Comparison of ENCODE assay signal across 10 cellular contexts in the genomic region with DNA sequence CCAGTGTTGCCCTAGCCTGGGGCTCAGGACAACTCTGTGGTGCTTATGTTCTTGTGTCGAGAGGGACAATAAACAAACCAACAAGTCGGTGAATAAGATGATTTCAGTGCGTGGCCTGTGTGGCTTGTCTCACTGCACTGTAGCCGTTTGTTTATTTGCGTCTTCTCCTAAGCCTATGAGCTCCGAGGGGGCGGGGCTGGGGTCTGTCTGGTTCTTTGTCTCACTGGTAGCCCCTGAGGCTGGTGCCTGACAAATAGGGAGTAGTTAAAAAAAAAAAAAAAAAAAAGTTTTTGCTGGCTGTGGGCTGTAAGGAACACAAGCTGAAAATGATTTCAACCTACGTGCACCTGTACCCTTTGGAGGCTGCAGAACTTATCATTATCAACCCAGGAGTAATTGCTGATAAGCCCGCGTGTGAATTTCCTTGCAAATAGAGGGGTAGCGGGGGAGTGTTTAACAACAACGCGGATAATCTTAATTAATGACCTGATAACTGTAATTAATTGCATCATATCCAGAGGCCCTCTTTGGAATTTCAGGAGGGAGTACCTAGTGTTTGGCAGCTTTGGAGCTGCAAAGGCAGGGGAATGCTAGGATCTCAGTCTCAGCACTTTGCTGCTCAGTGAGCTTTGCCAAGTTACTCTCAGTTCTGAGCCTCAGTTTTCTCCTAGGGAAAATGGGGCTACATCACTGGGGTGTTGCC. TPM values are rescaled to one million over a fixed set of nuclear protein-coding genes. Genes with fewer than 3 reads are reported as not detected.
A peak's percentile ranks its signal among the peaks of the same experiment; 100 is the strongest.
DNase-seq lines count a peak whose midpoint lies in the region; ATAC-seq, FAIRE-seq and TF ChIP-seq lines count a peak whose summit lies in the region.
"Had no signal": no experiment of that assay in that cellular context is flagged by ENCODE, and none has a peak within 500 bp of the region (broad histone marks: within the 10 kb centered on the region; RNA-seq: fewer than 3 reads in every experiment).

No MANE protein-coding gene starts in this region.

- peaks cover 37% of the 10 kb centered on the region for H3K4me1 Mint-ChIP-seq in nephron

- H3K27ac Mint-ChIP-seq in nephron, result peak overlapping the region; percentile 84 to 96 (median 89)

- peaks cover 8% of the 10 kb centered on the region; the same call in 1 of the 2 replicates for H3K23me2 ChIP-seq in H1 (ENCODE audit: low read depth, low read length)

- peak overlapping the region; percentile 78 for H4K91ac ChIP-seq in H1 (replicated peaks; ENCODE audit: insufficient read length, low read length)

- H3K4me3 Mint-ChIP-seq in nephron, result peak overlapping the region; percentile 84 to 92 (median 86)

- CTCF ChIA-PET in H1 (lab: Charles Lee; ENCODE audit: partially characterized antibody), result interaction anchor here (0.6 to 86.2 kb wide), 11 partner anchors 14 to 122 kb away, joined by 3 to 1640 read pairs (median 4); no protein-coding TSS in a partner anchor

- H3K4me3 ChIP-seq in AG10803 (ENCODE audit: low read length) (peak overlapping the region; percentile 12; the same call in 1 of the 2 replicates), H1 (ENCODE audit: extremely low read depth in 1 of 4, insufficient read depth in 2 of 4, low read depth in 3 of 4, low read length in 4 of 4) (peak overlapping the region; percentile 35 to 90 (median 54); a peak in 5 of 8 replicates), MM.1S (ENCODE audit: low read length) (no peak overlapping the region)

- H2BK15ac ChIP-seq in H1 (ENCODE audit: low read length), result peak overlapping the region; percentile 92; the same call in 1 of the 2 replicates

- H3K79me1 ChIP-seq in H1 (ENCODE audit: low read depth, low read length), result peaks cover 8% of the 10 kb centered on the region; the same call in 1 of the 2 replicates

- H3K36me3 Mint-ChIP-seq in nephron (ENCODE audit: low read depth), result no peaks in the 10 kb centered on the region

- no peaks in the 10 kb centered on the region for H3K9me2 ChIP-seq in MM.1S (replicated peaks; ENCODE audit: insufficient read depth, low read length)

- peak overlapping the region; percentile 79 for H3K4ac ChIP-seq in H1 (replicated peaks; ENCODE audit: insufficient read length, low read depth, low read length)

- H3K14ac ChIP-seq in H1 (ENCODE audit: insufficient read length), result no peak overlapping the region

- H3K18ac ChIP-seq in H1 (ENCODE audit: extremely low read depth, low read length), result peak overlapping the region; percentile 17

- POLR2A ChIA-PET in H1 (lab: Charles Lee; ENCODE audit: partially characterized antibody), result interaction anchor here (0.8 to 11.4 kb wide), 11 partner anchors 9 to 104 kb away, joined by 3 to 123 read pairs (median 4); no protein-coding TSS in a partner anchor

- TF ChIP-seq EP300 in H1 (IDR thresholded peaks at IDR 0.05; ENCODE audit: borderline replicate concordance in 1 of 2, low read depth in 2 of 2, low read length in 2 of 2), result no peak

- TF ChIP-seq CTCF in AG10803 (conservative IDR thresholded peaks at IDR 0.05; ENCODE audit: low read length), result no peak
- no peak for TF ChIP-seq CTCF in H1 (IDR thresholded peaks at IDR 0.05; ENCODE audit: control extremely low read depth in 1 of 3, insufficient read depth in 1 of 3, low read depth in 1 of 3, low read length in 3 of 3)
- no peak for TF ChIP-seq CTCF in nephron (IDR thresholded peaks at IDR 0.05; ENCODE audit: unreplicated experiment in 3 of 3)
- TF ChIP-seq CTCF in MM.1S (IDR thresholded peaks at IDR 0.05; ENCODE audit: low read length), result no peak

- no peak for TF ChIP-seq RAD21 in H1 (IDR thresholded peaks at IDR 0.05 in 1 of 2, conservative IDR thresholded peaks at IDR 0.05 in 1 of 2; ENCODE audit: low read depth in 2 of 2, low read length in 2 of 2)

- H3K9ac ChIP-seq in H1 (replicated peaks in 1 of 4; ENCODE audit: extremely low read depth in 1 of 4, low read depth in 3 of 4, low read length in 3 of 4), result peak overlapping the region in 1 of 4 experiments; percentile 41; a peak in 3 of 7 replicates
- H3K9ac ChIP-seq in MM.1S (ENCODE audit: low read length), result no peak overlapping the region

- no peak overlapping the region for H3K23ac ChIP-seq in H1 (ENCODE audit: insufficient read length)

- DNase-seq in AG10803 (ENCODE audit: low read depth), result no peak
- peak; percentile 44 for DNase-seq in NCI-H1436 treated with DMSO at 0.1 percent for 48 hours (lab: John Stamatoyannopoulos, UW)
- DNase-seq in H1 (ENCODE audit: low read depth in 1 of 2, low spot score in 2 of 2), result peak in 1 of 2 experiments; percentile 87
- DNase-seq in glomerular visceral epithelial cell (ENCODE audit: extremely low spot score), result no peak
- DNase-seq in MM.1S, result no peak
- DNase-seq: NCI-H2081; stimulated activated CD4-positive, alpha-beta T cell treated with anti-CD3 and anti-CD28 coated beads, Interleukin-2, amount 100 ng/mL, for 48 hours had no signal

- no peak overlapping the region for H2AK5ac ChIP-seq in H1 (ENCODE audit: low read depth, low read length)

- no peak for TF ChIP-seq POLR2A in H1 (IDR thresholded peaks at IDR 0.05; ENCODE audit: control extremely low read depth in 1 of 2, low read depth in 2 of 2, low read length in 2 of 2)

- FAIRE-seq in H1 (lab: Jason Lieb, UNC), result peak; percentile 13

- H4K5ac ChIP-seq in H1 (ENCODE audit: insufficient read length, low read depth, low read length), result no peak overlapping the region

- H3K36me3 ChIP-seq in H1 (ENCODE audit: control insufficient read depth in 2 of 4, insufficient read depth in 4 of 4, low read length in 3 of 4), result no peaks in the 10 kb centered on the region
- H3K36me3 ChIP-seq in MM.1S (replicated peaks; ENCODE audit: insufficient read depth, low read length), result no peaks in the 10 kb centered on the region

- H3K56ac ChIP-seq in H1 (replicated peaks; ENCODE audit: insufficient read length, low read depth, low read length), result no peak overlapping the region

- H4K8ac ChIP-seq in H1 (ENCODE audit: extremely low read depth, insufficient read depth, low read length), result 0 out of 2 replicates have a peak overlapping the region, but pooled peaks have one; percentile 51

- H3K79me2 ChIP-seq in H1 (ENCODE audit: control insufficient read depth in 1 of 2, insufficient read depth in 2 of 2, low read length in 2 of 2), result peaks cover 9 to 33% of the 10 kb centered on the region in 2 experiments
- H3K79me2 ChIP-seq in MM.1S (ENCODE audit: low read length), result no peaks in the 10 kb centered on the region

- H4K20me1 ChIP-seq in H1 (replicated peaks in 1 of 2; ENCODE audit: control insufficient read depth in 1 of 2, insufficient read depth in 2 of 2, low read length in 2 of 2) (no peaks in the 10 kb centered on the region), MM.1S (ENCODE audit: insufficient read depth, low read length) (no peaks in the 10 kb centered on the region)

- peak overlapping the region; percentile 75; the same call in 1 of the 2 replicates for H2BK12ac ChIP-seq in H1 (ENCODE audit: low read depth, low read length)

- H3K27ac ChIP-seq in H1 (ENCODE audit: low read depth, low read length), result no peak overlapping the region
- H3K27ac ChIP-seq in MM.1S (ENCODE audit: low read length), result no peak overlapping the region

- peaks cover 11 to 25% (median 19%) of the 10 kb centered on the region in 4 experiments for H3K4me1 ChIP-seq in H1 (replicated peaks in 1 of 4; ENCODE audit: control insufficient read depth in 3 of 4, insufficient read depth in 4 of 4, low read length in 3 of 4)
- no peaks in the 10 kb centered on the region for H3K4me1 ChIP-seq in MM.1S (ENCODE audit: low read length)

- H3K27me3 ChIP-seq in H1 (replicated peaks in 1 of 4; ENCODE audit: control insufficient read depth in 3 of 4, extremely low read depth in 1 of 4, insufficient read depth in 3 of 4, low read length in 3 of 4) (no peaks in the 10 kb centered on the region), MM.1S (replicated peaks; ENCODE audit: insufficient read depth, low read length) (peaks cover 53% of the 10 kb centered on the region)

- H3K9me3 ChIP-seq in H1 (ENCODE audit: insufficient read depth in 2 of 2, low read depth in 1 of 2, low read length in 1 of 2), result no peaks in the 10 kb centered on the region; a peak in 1 of 4 replicates
- no peaks in the 10 kb centered on the region for H3K9me3 ChIP-seq in MM.1S (replicated peaks; ENCODE audit: insufficient read depth, low read length)

- H2BK5ac ChIP-seq in H1 (ENCODE audit: low read depth, low read length), result peak overlapping the region; percentile 86

- ATAC-seq in GM18907 (IDR thresholded peaks at IDR 0.05; ENCODE audit: unreplicated experiment) (no peak), HG02623 (IDR thresholded peaks at IDR 0.05; ENCODE audit: unreplicated experiment) (no peak)

- H2AFZ ChIP-seq in H1 (ENCODE audit: low read length) (no peak overlapping the region), MM.1S (ENCODE audit: low read length) (no peak overlapping the region)

- WGBS in H1 (ENCODE audit: extremely low coverage in 1 of 2, insufficient coverage in 1 of 2, insufficient read length in 1 of 2, insufficient replicate concordance in 2 of 2, low coverage in 1 of 2, low lambda C conversion rate in 2 of 2, missing lambda C conversion rate in 1 of 2), 2 experiments, result 28% methylated on average over 13 of the region's 13 CpGs; no CpG with 5 or more reads in 1 of the 2 experiments

- peak overlapping the region; percentile 68 for H2BK120ac ChIP-seq in H1 (replicated peaks; ENCODE audit: low read depth, low read length)

- H3K4me2 ChIP-seq in H1 (ENCODE audit: insufficient read depth in 1 of 2, low read depth in 2 of 2, low read length in 2 of 2), result peak overlapping the region; percentile 65 to 76
- H3K4me2 ChIP-seq in MM.1S (ENCODE audit: low read depth, low read length), result no peak overlapping the region

- peaks cover 3% of the 10 kb centered on the region for H3K27me3 Mint-ChIP-seq in nephron (ENCODE audit: low read depth)

- peak overlapping the region; percentile 29 for H2BK20ac ChIP-seq in H1 (ENCODE audit: low read length)

- H3F3A ChIP-seq in MM.1S (ENCODE audit: insufficient read depth, low read length), result no peaks in the 10 kb centered on the region

- H3K9me3 Mint-ChIP-seq in nephron, result no peaks in the 10 kb centered on the region

RNA-seq across cellular contexts. Expression of gene ARHGEF10L, which starts 0.9 kb away (rescaled TPM):
- 38.0 and 39.6 TPM in 2 replicates for total RNA-seq in H1 (2021; fragmentation: NEBNext Ultra II Directional; extraction: Animal tissue kit (Norgen Biotek cat#: 25700))
- 33.6 and 55.3 TPM in 2 replicates for polyA plus RNA-seq in H1 (2011; rRNA removed)
- polyA plus RNA-seq in H1 (2011; cell fraction: cytosol; rRNA removed), result 43.2 TPM
- 171 TPM for polyA plus RNA-seq in H1 (2011; cell fraction: nucleus; rRNA removed)
- 23.6 to 37.7 TPM (median 33.8 TPM) in 4 replicates for polyA plus RNA-seq in H1 (2012, experiment 1 of 2)
- 27.2 TPM for polyA plus RNA-seq in H1 (2012, experiment 2 of 2)
- 17.0 TPM for polyA plus RNA-seq in H1 (2013, experiment 1 of 2)
- polyA plus RNA-seq in H1 (2013, experiment 2 of 2), result 16.9 TPM
- polyA minus RNA-seq in H1 (2011; rRNA and poly(A)+ RNA removed), result 46.7 and 47.4 TPM in 2 replicates
- 33.8 TPM for polyA minus RNA-seq in H1 (2011; cell fraction: cytosol; rRNA and poly(A)+ RNA removed)
- polyA minus RNA-seq in H1 (2011; cell fraction: nucleus; rRNA and poly(A)+ RNA removed), result 74.8 TPM
